Comparison of ENCODE assay signal across 30 cellular contexts in genomic region chr21:42435401-42435800, GRCh38. TPM values are rescaled to one million over a fixed set of nuclear protein-coding genes. Genes with fewer than 3 reads are reported as not detected.
"Had no signal": no experiment of that assay in that cellular context is flagged by ENCODE, and none has a peak within 500 bp of the region (broad histone marks: within the 10 kb centered on the region; RNA-seq: fewer than 3 reads in every experiment).

No MANE protein-coding gene starts in this region.

- H3K27ac ChIP-seq: ascending aorta, body of pancreas, SJSA1 had no signal

- H3K27ac Mint-ChIP-seq: activated B cell treated with CpG ODN at 0.5 μM for 24 hours; activated naive CD8-positive, alpha-beta T cell treated with anti-CD3 and anti-CD28 coated beads, Interleukin-2, amount 50 U/mL, for 24 hours; T-helper 1 cell treated with Interleukin-12 subunit alpha and Interleukin-12 subunit beta and Interleukin-4 antibody, amounts not matched to agents 30 μg/mL and 1 μg/mL, for 36 hours had no signal

- DNase-seq: activated B cell treated with CpG ODN at 0.5 μM for 24 hours; activated CD8-positive, alpha-beta memory T cell treated with anti-CD3 and anti-CD28 coated beads, Interleukin-2, amount 10 ng/mL, durations not matched to agents 7 days and 5 days; activated naive CD8-positive, alpha-beta T cell treated with anti-CD3 and anti-CD28 coated beads, Interleukin-2, amount 50 U/mL, for 24 hours; activated T-cell treated with anti-CD3 and anti-CD28 coated beads, Interleukin-2, amount 50 U/mL, for 24 hours; amniotic stem cell; body of pancreas; central memory CD4-positive, alpha-beta T cell; KG1; NCI-H1092; NCI-H1417; NCI-H1694; NCI-H2029; NCI-H2107; NCI-H2171 treated with DMSO at 0.1 percent for 48 hours; NCI-H226; NCI-H510A; NCI-H69; NK-92 treated with Interleukin-12 subunit alpha and Interleukin-12 subunit beta, amount 100 ng/mL, for 24 hours; Peyer's patch; SHP77; SW 1271; T-helper 9 cell had no signal

- H3K27me3 ChIP-seq: ascending aorta, body of pancreas, Peyer's patch, SJSA1 had no signal

- H3K36me3 ChIP-seq: ascending aorta, Peyer's patch, SJSA1 had no signal

- ATAC-seq: activated CD8-positive, alpha-beta memory T cell treated with anti-CD3 and anti-CD28 coated beads, Interleukin-2, amount 10 ng/mL, durations not matched to agents 7 days and 5 days; activated naive CD4-positive, alpha-beta T cell treated with anti-CD3 and anti-CD28 coated beads, Interleukin-2, amount 50 U/mL, for 72 hours; activated naive CD8-positive, alpha-beta T cell treated with anti-CD3 and anti-CD28 coated beads, Interleukin-2, amount 50 U/mL, for 24 hours; body of pancreas; SK-N-SH treated with all-trans-retinoic acid at 6 μM for 48 hours had no signal

- H3K9me3 ChIP-seq: body of pancreas, SJSA1 had no signal

- H3K4me1 ChIP-seq: ascending aorta, body of pancreas, SJSA1 had no signal

- H3K4me3 ChIP-seq: ascending aorta, body of pancreas, Peyer's patch, SJSA1 had no signal

- H3K27me3 Mint-ChIP-seq: activated CD8-positive, alpha-beta memory T cell treated with anti-CD3 and anti-CD28 coated beads, Interleukin-2, amount 10 ng/mL, durations not matched to agents 7 days and 5 days; activated T-cell treated with anti-CD3 and anti-CD28 coated beads, Interleukin-2, amount 50 U/mL, for 24 hours had no signal

- H3K4me3 Mint-ChIP-seq: activated B cell treated with CpG ODN at 0.5 μM for 24 hours; activated CD8-positive, alpha-beta memory T cell treated with anti-CD3 and anti-CD28 coated beads, Interleukin-2, amount 10 ng/mL, durations not matched to agents 7 days and 5 days; activated naive CD8-positive, alpha-beta T cell treated with anti-CD3 and anti-CD28 coated beads, Interleukin-2, amount 50 U/mL, for 24 hours; activated T-cell treated with anti-CD3 and anti-CD28 coated beads, Interleukin-2, amount 50 U/mL, for 24 hours; T-helper 1 cell treated with Interleukin-12 subunit alpha and Interleukin-12 subunit beta and Interleukin-4 antibody, amounts not matched to agents 30 μg/mL and 1 μg/mL, for 36 hours had no signal

RNA-seq across cellular contexts. Expression of gene UBASH3A, which starts 31.7 kb away (rescaled TPM):
- total RNA-seq: activated B cell treated with CpG ODN at 0.5 μM for 24 hours, bronchial epithelial cell, LHCN-M2, MCF 10A, SJSA1 had no signal

RNA-seq across cellular contexts. Expression of gene TMPRSS3, which starts 39.5 kb away (rescaled TPM):
- total RNA-seq: activated B cell treated with CpG ODN at 0.5 μM for 24 hours, ascending aorta, LHCN-M2 had no signal
